ENCODE assay signal across 8 cellular contexts in the genomic region with DNA sequence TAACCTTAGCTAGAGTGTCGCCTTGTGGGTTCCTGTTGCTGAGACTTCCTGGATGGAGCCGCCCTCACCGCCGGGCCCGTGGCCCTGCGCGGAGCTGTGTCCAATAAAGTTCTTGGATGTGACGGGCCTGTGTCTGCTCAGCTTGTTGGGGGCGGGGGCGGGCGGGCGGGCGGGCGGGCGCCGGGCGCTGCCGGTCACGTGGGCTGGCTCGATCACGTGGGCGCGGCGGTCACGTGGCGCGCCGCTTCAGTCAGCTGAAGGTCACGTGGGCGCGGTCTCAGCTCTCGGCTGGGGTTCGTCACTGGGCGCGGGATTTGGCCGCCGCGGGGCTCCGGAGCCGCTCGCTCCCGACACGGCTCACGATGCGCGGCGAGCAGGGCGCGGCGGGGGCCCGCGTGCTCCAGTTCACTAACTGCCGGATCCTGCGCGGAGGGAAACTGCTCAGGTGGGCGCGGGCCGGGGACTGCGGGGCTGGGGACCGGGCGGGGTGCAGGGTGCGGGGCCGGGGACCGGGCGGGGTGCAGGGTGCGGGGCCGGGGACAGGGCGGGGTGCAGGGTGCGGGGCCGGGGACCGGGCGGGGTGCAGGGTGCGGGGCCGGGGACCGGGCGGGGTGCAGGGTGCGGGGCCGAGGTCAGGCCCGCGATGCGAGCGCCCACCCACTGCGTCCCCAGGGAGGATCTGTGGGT. TPM values are rescaled to one million over a fixed set of nuclear protein-coding genes. Genes with fewer than 3 reads are reported as not detected.
DNase-seq lines count a peak whose midpoint lies in the region; ATAC-seq, FAIRE-seq and TF ChIP-seq lines count a peak whose summit lies in the region.

TSS of gene AMDHD2 (plus strand) at position 275 of the 687 bp plus-strand sequence. CDS start at position 363, 88 bp downstream.

- POLR2A ChIA-PET in A549 (lab: Yijun Ruan, JAX), result interaction anchor here (1.2 to 2.8 kb wide), 2 partner anchors 12 to 365 kb away, joined by 4 to 21 read pairs; partner anchors contain the start of genes CEMP1 and TRAF7

- H3K36me3 ChIP-seq in KOPT-K1 (ENCODE audit: insufficient read depth, low read length), result peaks cover 49% of the 10 kb centered on the region

- peaks cover 36% of the 10 kb centered on the region for H3K4me1 ChIP-seq in A549

- H3K36me3 Mint-ChIP-seq in activated T-helper 1 cell treated with anti-CD3 and anti-CD28 coated beads, Interleukin-12 subunit alpha, Interleukin-12 subunit beta, Interleukin-2, Interleukin-4 antibody, amounts not matched to agents 30 ng/mL and 10 ng/mL and 1 ng/mL, durations not matched to agents 14 hours and 24 hours and 36 hours (ENCODE audit: low read depth), result peaks cover 24% of the 10 kb centered on the region
- peaks cover 7 to 20% of the 10 kb centered on the region in 2 donors for H3K36me3 Mint-ChIP-seq in naive B cell

- H3K4me2 ChIP-seq in A549, result peak within 1 kb of the TSS; percentile 87

- no peak for TF ChIP-seq EP300 in A549 (IDR thresholded peaks at IDR 0.05)

- intact Hi-C loops in activated T-helper 1 cell treated with anti-CD3 and anti-CD28 coated beads, Interleukin-12 subunit alpha, Interleukin-12 subunit beta, Interleukin-2, Interleukin-4 antibody, amounts not matched to agents 30 ng/mL and 10 ng/mL and 1 ng/mL, durations not matched to agents 14 hours and 24 hours and 36 hours (cut with micrococcal nuclease), result loop anchor here (1.0 to 5.0 kb wide), 2 partner anchors 12 to 262 kb away; no protein-coding TSS in a partner anchor

- H3K4me3 Mint-ChIP-seq in activated T-helper 1 cell treated with anti-CD3 and anti-CD28 coated beads, Interleukin-12 subunit alpha, Interleukin-12 subunit beta, Interleukin-2, Interleukin-4 antibody, amounts not matched to agents 30 ng/mL and 10 ng/mL and 1 ng/mL, durations not matched to agents 14 hours and 24 hours and 36 hours, result peak within 1 kb of the TSS; percentile 85
- peak within 1 kb of the TSS; percentile 82 to 99 (median 94) for H3K4me3 Mint-ChIP-seq in naive B cell

- H3K4me1 Mint-ChIP-seq in activated T-helper 1 cell treated with anti-CD3 and anti-CD28 coated beads, Interleukin-12 subunit alpha, Interleukin-12 subunit beta, Interleukin-2, Interleukin-4 antibody, amounts not matched to agents 30 ng/mL and 10 ng/mL and 1 ng/mL, durations not matched to agents 14 hours and 24 hours and 36 hours (ENCODE audit: low read depth), result peaks cover 41% of the 10 kb centered on the region
- H3K4me1 Mint-ChIP-seq in naive B cell, result peaks cover 60 to 72% (median 69%) of the 10 kb centered on the region in 3 donors

- H3K27ac Mint-ChIP-seq in activated T-helper 1 cell treated with anti-CD3 and anti-CD28 coated beads, Interleukin-12 subunit alpha, Interleukin-12 subunit beta, Interleukin-2, Interleukin-4 antibody, amounts not matched to agents 30 ng/mL and 10 ng/mL and 1 ng/mL, durations not matched to agents 14 hours and 24 hours and 36 hours, result peak within 1 kb of the TSS; percentile 88
- peak within 1 kb of the TSS; percentile 99 to 100 (median 99) for H3K27ac Mint-ChIP-seq in naive B cell

- TF ChIP-seq RAD21 in A549 (conservative IDR thresholded peaks at IDR 0.05 in 1 of 2, IDR thresholded peaks at IDR 0.05 in 1 of 2), result no peak

- no peaks in the 10 kb centered on the region for H3K9me3 Mint-ChIP-seq in activated T-helper 1 cell treated with anti-CD3 and anti-CD28 coated beads, Interleukin-12 subunit alpha, Interleukin-12 subunit beta, Interleukin-2, Interleukin-4 antibody, amounts not matched to agents 30 ng/mL and 10 ng/mL and 1 ng/mL, durations not matched to agents 14 hours and 24 hours and 36 hours
- peaks cover 0 to 3% (median 0%) of the 10 kb centered on the region in 7 donors for H3K9me3 Mint-ChIP-seq in naive B cell

- H3K9me3 ChIP-seq in A549 (no peaks in the 10 kb centered on the region), KOPT-K1 (ENCODE audit: insufficient read depth, low read length, poor library complexity, severe bottlenecking) (no peaks in the 10 kb centered on the region)

- CTCF ChIA-PET in A549 (lab: Yijun Ruan, JAX), result interaction anchor here (0.5 to 3.6 kb wide), 4 partner anchors 10 to 214 kb away, joined by 3 to 13 read pairs (median 3); no protein-coding TSS in a partner anchor

- no peak for FAIRE-seq in A549 (lab: Jason Lieb, UNC)

- peak; percentile 57 to 65 for ATAC-seq in A549
- peak; percentile 43 for ATAC-seq in GM18909 (IDR thresholded peaks at IDR 0.05; ENCODE audit: poor library complexity, unreplicated experiment)
- ATAC-seq in naive B cell (ENCODE audit: low read depth in 2 of 2), result peak; percentile 60 to 64

- no peak for TF ChIP-seq POLR2A in A549 (IDR thresholded peaks at IDR 0.05; ENCODE audit: low read length)

- TF ChIP-seq CTCF in A549 (IDR thresholded peaks at IDR 0.05), result no peak

- 7% methylated on average over 12 of the region's 83 CpGs for WGBS in A549 (ENCODE audit: missing lambda C conversion rate)

- H3K27me3 Mint-ChIP-seq in activated T-helper 1 cell treated with anti-CD3 and anti-CD28 coated beads, Interleukin-12 subunit alpha, Interleukin-12 subunit beta, Interleukin-2, Interleukin-4 antibody, amounts not matched to agents 30 ng/mL and 10 ng/mL and 1 ng/mL, durations not matched to agents 14 hours and 24 hours and 36 hours (ENCODE audit: insufficient read depth), result no peaks in the 10 kb centered on the region
- no peaks in the 10 kb centered on the region for H3K27me3 Mint-ChIP-seq in naive B cell

- H3K27ac ChIP-seq in A549, result peak within 1 kb of the TSS; percentile 71 to 96
- peak within 1 kb of the TSS; percentile 50 for H3K27ac ChIP-seq in KOPT-K1 (ENCODE audit: low read depth, low read length, poor library complexity, severe bottlenecking)

- peak within 1 kb of the TSS; percentile 58 for H3K4me3 ChIP-seq in A549

- DNase-seq in A549 (ENCODE audit: low read depth in 1 of 2, low spot score in 1 of 2) (peak; percentile 91 to 93), RPMI8226 (peak; percentile 96), fibroblast of gingiva (ENCODE audit: low read depth) (peak; percentile 91), naive B cell (peak; percentile 85)
- DNase-seq in activated T-helper 1 cell treated with anti-CD3 and anti-CD28 coated beads, Interleukin-12 subunit alpha, Interleukin-12 subunit beta, Interleukin-2, Interleukin-4 antibody, amounts not matched to agents 30 ng/mL and 10 ng/mL and 1 ng/mL, durations not matched to agents 14 hours and 24 hours and 36 hours (ENCODE audit: low spot score), result peak; percentile 84
- DNase-seq in stimulated activated CD8-positive, alpha-beta memory T cell treated with anti-CD3 and anti-CD28 coated beads, Interleukin-7, amount 100 ng/mL, for 48 hours (ENCODE audit: extremely low read depth in 1 of 2, low read depth in 1 of 2), result peak; percentile 72 to 82

TF ChIP-seq in A549, 52 proteins besides CTCF, POLR2A, EP300 and RAD21 (continues in another document):
- TF ChIP-seq CBX2 (IDR thresholded peaks at IDR 0.05; ENCODE audit: borderline replicate concordance, low read depth) (no peak), ZSCAN20 (CRISPR knock-in tag; IDR thresholded peaks at IDR 0.05) (no peak), KDM5A (IDR thresholded peaks at IDR 0.05) (peak; percentile 64), NPAS2 (CRISPR knock-in tag; IDR thresholded peaks at IDR 0.05; ENCODE audit: borderline replicate concordance) (peak; percentile 93), HOXA7 (CRISPR knock-in tag; IDR thresholded peaks at IDR 0.05) (no peak), HEYL (CRISPR knock-in tag; IDR thresholded peaks at IDR 0.05) (no peak), EHMT2 (IDR thresholded peaks at IDR 0.05; ENCODE audit: low read depth) (no peak), NR3C1 (IDR thresholded peaks at IDR 0.05) (no peak), SREBF2 (IDR thresholded peaks at IDR 0.05) (no peak), CEBPB (IDR thresholded peaks at IDR 0.05) (no peak), FOXS1 (CRISPR knock-in tag; IDR thresholded peaks at IDR 0.05) (no peak), HDAC2 (IDR thresholded peaks at IDR 0.05) (no peak), JUN (IDR thresholded peaks at IDR 0.05) (peak; percentile 31 to 96; a peak in 4 of 5 replicates), KDM1A (IDR thresholded peaks at IDR 0.05; ENCODE audit: low read depth) (no peak)
- TF ChIP-seq, protein P1, sequence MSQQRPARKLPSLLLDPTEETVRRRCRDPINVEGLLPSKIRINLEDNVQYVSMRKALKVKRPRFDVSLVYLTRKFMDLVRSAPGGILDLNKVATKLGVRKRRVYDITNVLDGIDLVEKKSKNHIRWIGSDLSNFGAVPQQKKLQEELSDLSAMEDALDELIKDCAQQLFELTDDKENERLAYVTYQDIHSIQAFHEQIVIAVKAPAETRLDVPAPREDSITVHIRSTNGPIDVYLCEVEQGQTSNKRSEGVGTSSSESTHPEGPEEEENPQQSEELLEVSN (IDR thresholded peaks at IDR 0.05; ENCODE audit: borderline replicate concordance, low read depth), result 0 out of 2 replicates have a peak, but pooled peaks have one; percentile 31
- TF ChIP-seq, protein P2, sequence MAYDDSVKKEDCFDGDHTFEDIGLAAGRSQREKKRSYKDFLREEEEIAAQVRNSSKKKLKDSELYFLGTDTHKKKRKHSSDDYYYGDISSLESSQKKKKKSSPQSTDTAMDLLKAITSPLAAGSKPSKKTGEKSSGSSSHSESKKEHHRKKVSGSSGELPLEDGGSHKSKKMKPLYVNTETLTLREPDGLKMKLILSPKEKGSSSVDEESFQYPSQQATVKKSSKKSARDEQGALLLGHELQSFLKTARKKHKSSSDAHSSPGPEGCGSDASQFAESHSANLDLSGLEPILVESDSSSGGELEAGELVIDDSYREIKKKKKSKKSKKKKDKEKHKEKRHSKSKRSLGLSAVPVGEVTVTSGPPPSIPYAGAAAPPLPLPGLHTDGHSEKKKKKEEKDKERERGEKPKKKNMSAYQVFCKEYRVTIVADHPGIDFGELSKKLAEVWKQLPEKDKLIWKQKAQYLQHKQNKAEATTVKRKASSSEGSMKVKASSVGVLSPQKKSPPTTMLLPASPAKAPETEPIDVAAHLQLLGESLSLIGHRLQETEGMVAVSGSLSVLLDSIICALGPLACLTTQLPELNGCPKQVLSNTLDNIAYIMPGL (CRISPR knock-in tag; IDR thresholded peaks at IDR 0.05; ENCODE audit: borderline replicate concordance), result no peak

RNA-seq across cellular contexts. Expression of gene AMDHD2, which starts in this region (rescaled TPM):
- polyA plus RNA-seq in A549 (2011; rRNA removed), result 5.2 and 6.6 TPM in 2 replicates
- 22.2 and 28.7 TPM in 2 replicates for polyA plus RNA-seq in A549 (2012; cell fraction: cytosol; rRNA removed)
- 173 and 198 TPM in 2 replicates for polyA plus RNA-seq in A549 (2012; cell fraction: nucleus; rRNA removed)
- 21.7 to 28.8 TPM (median 27.7 TPM) in 3 replicates for polyA plus RNA-seq in A549 (2017; fragmentation: RNase III; extraction: RNeasy Plus Mini Kit Qiagen cat#74134 plus additional on column Dnase treatment)
- polyA minus RNA-seq in A549 (2011; rRNA and poly(A)+ RNA removed), result 6.9 and 9.6 TPM in 2 replicates
- total RNA-seq in activated T-helper 1 cell treated with anti-CD3 and anti-CD28 coated beads, Interleukin-12 subunit alpha, Interleukin-12 subunit beta, Interleukin-2, Interleukin-4 antibody, amounts not matched to agents 30 ng/mL and 10 ng/mL and 1 ng/mL, durations not matched to agents 14 hours and 24 hours and 36 hours, result 32.4 and 38.3 TPM in 2 replicates
- polyA plus RNA-seq in naive B cell (ENCODE audit: low read depth in 6 of 6), result 10 to 100 TPM; 17.6 to 24.0 (median 20.5) TPM

Comparison
In these comparisons a context has a peak if more than half of its experiments do, and no peak if none do; other contexts are left out.
1. Peak in every context shown above with its lines: DNase-seq, ATAC-seq, H3K4me3 ChIP-seq and H3K27ac ChIP-seq.